In genomic region chr7:117478796-117479479, GRCh38 we compare ENCODE assay signal across 13 cellular contexts. TPM values are rescaled to one million over a fixed set of nuclear protein-coding genes. Genes with fewer than 3 reads are reported as not detected.
DNase-seq lines count a peak whose midpoint lies in the region; ATAC-seq and TF ChIP-seq lines count a peak whose summit lies in the region.
"Had no signal": no experiment of that assay in that cellular context is flagged by ENCODE, and none has a peak within 500 bp of the region (broad histone marks: within the 10 kb centered on the region; RNA-seq: fewer than 3 reads in every experiment).

No MANE protein-coding gene starts in this region.

- no peak for TF ChIP-seq CTCF in esophagus squamous epithelium (IDR thresholded peaks at IDR 0.05)
- no peak for TF ChIP-seq CTCF in type B pancreatic cell (conservative IDR thresholded peaks at IDR 0.05)

- 27 to 33% methylated on average over 20 to 21 of the region's 21 CpGs for WGBS in esophagus squamous epithelium, 2 donors

- no peaks in the 10 kb centered on the region for H3K9me3 Mint-ChIP-seq in type B pancreatic cell
- H3K9me3 Mint-ChIP-seq: stimulated activated effector memory CD8-positive, alpha-beta T cell treated with anti-CD3 and anti-CD28 coated beads, Interleukin-12 subunit alpha, Interleukin-12 subunit beta, amount 100 ng/mL, for 72 hours had no signal

- H3K27me3 ChIP-seq in adipocyte (replicated peaks; ENCODE audit: control insufficient read depth, insufficient read depth, low read length) (peaks cover 29% of the 10 kb centered on the region), esophagus squamous epithelium (peaks cover 0 to 34% (median 0%) of the 10 kb centered on the region in 4 donors), muscle layer of duodenum (ENCODE audit: low read depth, low read length) (peaks cover 5% of the 10 kb centered on the region)

- H3K4me3 Mint-ChIP-seq in type B pancreatic cell: peak overlapping the region; percentile 92
- H3K4me3 Mint-ChIP-seq: immature natural killer cell; stimulated activated effector memory CD8-positive, alpha-beta T cell treated with anti-CD3 and anti-CD28 coated beads, Interleukin-12 subunit alpha, Interleukin-12 subunit beta, amount 100 ng/mL, for 72 hours had no signal

- H3K4me1 ChIP-seq in adipocyte (ENCODE audit: control insufficient read depth, insufficient read depth, low read length) (no peaks in the 10 kb centered on the region), esophagus squamous epithelium (peaks cover 0 to 15% (median 4%) of the 10 kb centered on the region in 3 donors), muscle layer of duodenum (ENCODE audit: control insufficient read depth in 1 of 2, insufficient read depth in 2 of 2, low read length in 2 of 2) (peaks cover 0 to 8% of the 10 kb centered on the region in 2 donors)

- no peaks in the 10 kb centered on the region for H3K36me3 ChIP-seq in adipocyte (ENCODE audit: control insufficient read depth, insufficient read depth, low read length, severe bottlenecking)
- no peaks in the 10 kb centered on the region for H3K36me3 ChIP-seq in esophagus squamous epithelium
- H3K36me3 ChIP-seq in muscle layer of duodenum (ENCODE audit: control insufficient read depth in 1 of 2, insufficient read depth in 2 of 2, low read length in 2 of 2): no peaks in the 10 kb centered on the region

- DNase-seq in adipocyte (ENCODE audit: low read depth): no peak
- no peak for DNase-seq in esophagus squamous epithelium (lab: John Stamatoyannopoulos, UW)
- no peak for DNase-seq in type B pancreatic cell (ENCODE audit: extremely low spot score, unreplicated experiment)
- DNase-seq in KBM-7: no peak
- no peak for DNase-seq in NAMALWA (ENCODE audit: low spot score)
- DNase-seq: cerebellar nuclear complex, immature natural killer cell, SIG-M5 had no signal

- H3K9ac ChIP-seq in adipocyte (ENCODE audit: low read length): no peak overlapping the region

- in situ Hi-C loops in KBM-7 (cut with MboI; ENCODE audit: low pct_unique_long_range_greater_than_20kb, low sequenced_read_pairs): no loop called here

- H3K27ac Mint-ChIP-seq in type B pancreatic cell: peak overlapping the region; percentile 61
- H3K27ac Mint-ChIP-seq: immature natural killer cell; stimulated activated effector memory CD8-positive, alpha-beta T cell treated with anti-CD3 and anti-CD28 coated beads, Interleukin-12 subunit alpha, Interleukin-12 subunit beta, amount 100 ng/mL, for 72 hours had no signal

- H3K4me1 Mint-ChIP-seq in type B pancreatic cell (ENCODE audit: unreplicated experiment): peaks cover 10% of the 10 kb centered on the region
- H3K4me1 Mint-ChIP-seq: immature natural killer cell; stimulated activated effector memory CD8-positive, alpha-beta T cell treated with anti-CD3 and anti-CD28 coated beads, Interleukin-12 subunit alpha, Interleukin-12 subunit beta, amount 100 ng/mL, for 72 hours had no signal

- H3K9me3 ChIP-seq in adipocyte (ENCODE audit: control insufficient read depth, low read length) (no peaks in the 10 kb centered on the region), esophagus squamous epithelium (no peaks in the 10 kb centered on the region), muscle layer of duodenum (ENCODE audit: control insufficient read depth in 1 of 2, low read length in 2 of 2) (no peaks in the 10 kb centered on the region)

- H3K4me3 ChIP-seq in adipocyte (ENCODE audit: low read length) (peak overlapping the region; percentile 77), esophagus squamous epithelium (peak overlapping the region; percentile 33 to 65 (median 51)), muscle layer of duodenum (ENCODE audit: low read depth in 1 of 2, low read length in 2 of 2) (peak overlapping the region; percentile 68 to 70)

- no peak for TF ChIP-seq POLR2A in esophagus squamous epithelium (IDR thresholded peaks at IDR 0.05)

- no peak for ATAC-seq in HG03521 (IDR thresholded peaks at IDR 0.05; ENCODE audit: unreplicated experiment)
- ATAC-seq: HCT116; stimulated activated effector memory CD8-positive, alpha-beta T cell treated with anti-CD3 and anti-CD28 coated beads, Interleukin-12 subunit alpha, Interleukin-12 subunit beta, amount 100 ng/mL, for 72 hours had no signal

- H3K27ac ChIP-seq in esophagus squamous epithelium: peak overlapping the region in 2 of 4 donors; percentile 8 to 20
- H3K27ac ChIP-seq in muscle layer of duodenum (ENCODE audit: low read length): peak overlapping the region; percentile 60

- no peaks in the 10 kb centered on the region for H3K36me3 Mint-ChIP-seq in type B pancreatic cell
- H3K36me3 Mint-ChIP-seq: immature natural killer cell; stimulated activated effector memory CD8-positive, alpha-beta T cell treated with anti-CD3 and anti-CD28 coated beads, Interleukin-12 subunit alpha, Interleukin-12 subunit beta, amount 100 ng/mL, for 72 hours had no signal

- intact Hi-C loops in esophagus squamous epithelium (cut with DNase I): no loop called here

- H3K27me3 Mint-ChIP-seq in type B pancreatic cell: peaks cover 54% of the 10 kb centered on the region

RNA-seq across cellular contexts. Expression of gene CFTR, which starts 0.9 kb away (rescaled TPM):
- total RNA-seq in esophagus squamous epithelium (1 to 10 TPM in 1 of 4 donors, under 1 TPM in 2, not detected in 1; 0.38 to 2.1 (median 0.99) TPM), type B pancreatic cell (ENCODE audit: low replicate concordance) (11.0 and 22.0 TPM in 2 replicates)
- total RNA-seq: activated CD8-positive, alpha-beta memory T cell treated with anti-CD3 and anti-CD28 coated beads for 36 hours had no signal

RNA-seq across cellular contexts. Expression of gene ASZ1, which starts 51.6 kb away (rescaled TPM):
- total RNA-seq in esophagus squamous epithelium (not detected), type B pancreatic cell (ENCODE audit: low replicate concordance) (not detected in 2 replicates)
- total RNA-seq: activated CD8-positive, alpha-beta memory T cell treated with anti-CD3 and anti-CD28 coated beads for 36 hours had no signal
